In genomic region chr20:45999908-46000570, GRCh38 we compare ENCODE assay signal across 2 cellular contexts.
A peak's percentile ranks its signal among the peaks of the same experiment; 100 is the strongest.
TF ChIP-seq lines count a peak whose summit lies in the region.

No MANE protein-coding gene starts in this region.

TF ChIP-seq in HepG2, 621 proteins besides CTCF, POLR2A, EP300 and RAD21:
- TF ChIP-seq ZFP41 (CRISPR knock-in tag; IDR thresholded peaks at IDR 0.05; ENCODE audit: borderline replicate concordance) = no peak
- TF ChIP-seq ZNF629 (CRISPR knock-in tag; conservative IDR thresholded peaks at IDR 0.05) = peak; percentile 56
- TF ChIP-seq MEIS2 (CRISPR knock-in tag; IDR thresholded peaks at IDR 0.05) = no peak

TF ChIP-seq in WTC11, 78 proteins besides CTCF, POLR2A, EP300 and RAD21:
- TF ChIP-seq AFF4 (CRISPR knock-in tag; IDR thresholded peaks at IDR 0.05; ENCODE audit: borderline replicate concordance) (no peak), CREM (CRISPR knock-in tag; IDR thresholded peaks at IDR 0.05) (no peak), CREB1 (CRISPR knock-in tag; IDR thresholded peaks at IDR 0.05) (no peak), NR1H2 (CRISPR knock-in tag; IDR thresholded peaks at IDR 0.05) (no peak), MXD4 (CRISPR knock-in tag; IDR thresholded peaks at IDR 0.05; ENCODE audit: borderline replicate concordance) (no peak), ZNF425 (CRISPR knock-in tag; conservative IDR thresholded peaks at IDR 0.05) (no peak), MLX (CRISPR knock-in tag; IDR thresholded peaks at IDR 0.05) (no peak), ZBTB43 (CRISPR knock-in tag; IDR thresholded peaks at IDR 0.05) (no peak), ZNF232 (CRISPR knock-in tag; IDR thresholded peaks at IDR 0.05) (no peak), PRDM15 (CRISPR knock-in tag; IDR thresholded peaks at IDR 0.05) (no peak), ZNF512 (CRISPR knock-in tag; IDR thresholded peaks at IDR 0.05; ENCODE audit: borderline replicate concordance) (no peak), USF1 (CRISPR knock-in tag; IDR thresholded peaks at IDR 0.05) (no peak), ZBTB21 (CRISPR knock-in tag; IDR thresholded peaks at IDR 0.05; ENCODE audit: borderline replicate concordance) (no peak), ATF3 (CRISPR knock-in tag; conservative IDR thresholded peaks at IDR 0.05) (no peak), ZNF281 (CRISPR knock-in tag; IDR thresholded peaks at IDR 0.05) (no peak), CDX4 (CRISPR knock-in tag; IDR thresholded peaks at IDR 0.05; ENCODE audit: borderline replicate concordance) (no peak), MYBL2 (CRISPR knock-in tag; IDR thresholded peaks at IDR 0.05) (no peak)
